Comparison of ENCODE assay signal across 28 cellular contexts in the genomic region with DNA sequence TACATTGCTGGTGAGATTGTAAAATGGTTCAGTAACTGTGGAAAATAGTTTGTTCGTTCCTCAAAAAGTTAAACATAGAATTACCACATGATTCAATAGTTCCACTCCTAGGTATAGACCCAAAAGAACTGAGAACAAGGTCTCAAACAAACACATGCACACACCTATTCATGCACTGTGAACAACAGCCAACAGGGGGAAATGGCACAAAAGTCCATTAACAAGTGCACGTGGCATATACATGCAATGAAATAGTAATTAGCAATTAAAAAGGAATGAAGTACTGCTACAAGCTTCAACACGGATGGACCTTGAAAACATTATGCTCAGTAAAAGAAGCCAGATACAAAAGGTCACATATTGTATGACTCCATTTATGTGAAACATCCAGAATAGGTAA. TPM values are rescaled to one million over a fixed set of nuclear protein-coding genes. Genes with fewer than 3 reads are reported as not detected.
"Had no signal": no experiment of that assay in that cellular context is flagged by ENCODE, and none has a peak within 500 bp of the region (broad histone marks: within the 10 kb centered on the region; RNA-seq: fewer than 3 reads in every experiment).

No MANE protein-coding gene starts in this region.

- H3K27me3 ChIP-seq: colonic mucosa, right atrium auricular region had no signal

- H3K4me2 ChIP-seq: smooth muscle cell had no signal

- H3K36me3 ChIP-seq: colonic mucosa, heart left ventricle, right atrium auricular region, suprapubic skin, tibial artery had no signal

- H3K9me3 ChIP-seq: colonic mucosa, suprapubic skin, tibial artery had no signal

- H3K27me3 Mint-ChIP-seq: activated CD4-positive, alpha-beta T cell treated with anti-CD3 and anti-CD28 coated beads for 36 hours; activated naive CD8-positive, alpha-beta T cell; naive thymus-derived CD8-positive, alpha-beta T cell had no signal

- H3K4me1 ChIP-seq: colonic mucosa, heart left ventricle, right atrium auricular region, tibial artery had no signal

- H3K36me3 Mint-ChIP-seq: immature natural killer cell had no signal

- DNase-seq: activated CD4-positive, alpha-beta T cell treated with anti-CD3 and anti-CD28 coated beads for 36 hours; activated CD4-positive, CD25-positive, alpha-beta regulatory T cell; activated CD8-positive, alpha-beta memory T cell treated with anti-CD3 and anti-CD28 coated beads, Interleukin-2, amount 10 ng/mL, durations not matched to agents 7 days and 5 days; activated CD8-positive, alpha-beta T cell treated with anti-CD3 and anti-CD28 coated beads, Interleukin-2, amount 10 ng/mL, durations not matched to agents 7 days and 5 days; activated naive CD4-positive, alpha-beta T cell; activated T-cell treated with anti-CD3 and anti-CD28 coated beads, Interleukin-2, amount 50 U/mL, for 48 hours; anterior cingulate cortex; cerebellar nuclear complex; colonic mucosa; effector CD8-positive, alpha-beta T cell; erythroblast; heart left ventricle; hypothalamus; immature natural killer cell; mesenchymal stem cell; naive thymus-derived CD8-positive, alpha-beta T cell; nucleus accumbens; stimulated activated CD4-positive, alpha-beta T cell treated with anti-CD3 and anti-CD28 coated beads, Interleukin-15, amount 100 ng/mL, for 24 hours; stimulated activated CD4-positive, alpha-beta T cell treated with anti-CD3 and anti-CD28 coated beads, Interleukin-2, amount 100 ng/mL, for 24 hours; stimulated activated naive CD4-positive, alpha-beta T cell; T-helper 2 cell; tibial artery had no signal

- ATAC-seq: activated CD4-positive, alpha-beta T cell treated with anti-CD3 and anti-CD28 coated beads for 36 hours; activated CD8-positive, alpha-beta memory T cell treated with anti-CD3 and anti-CD28 coated beads, Interleukin-2, amount 10 ng/mL, durations not matched to agents 7 days and 5 days; activated CD8-positive, alpha-beta T cell treated with anti-CD3 and anti-CD28 coated beads, Interleukin-2, amount 10 ng/mL, durations not matched to agents 7 days and 5 days; heart left ventricle; naive thymus-derived CD8-positive, alpha-beta T cell had no signal

- H3K27ac Mint-ChIP-seq: activated CD4-positive, alpha-beta T cell treated with anti-CD3 and anti-CD28 coated beads for 36 hours; activated CD8-positive, alpha-beta memory T cell treated with anti-CD3 and anti-CD28 coated beads, Interleukin-2, amount 10 ng/mL, durations not matched to agents 7 days and 5 days; activated CD8-positive, alpha-beta T cell treated with anti-CD3 and anti-CD28 coated beads, Interleukin-2, amount 10 ng/mL, durations not matched to agents 7 days and 5 days; activated naive CD8-positive, alpha-beta T cell; immature natural killer cell had no signal

- H3K4me3 Mint-ChIP-seq: activated CD4-positive, alpha-beta T cell treated with anti-CD3 and anti-CD28 coated beads for 36 hours; activated CD8-positive, alpha-beta memory T cell treated with anti-CD3 and anti-CD28 coated beads, Interleukin-2, amount 10 ng/mL, durations not matched to agents 7 days and 5 days; activated CD8-positive, alpha-beta T cell treated with anti-CD3 and anti-CD28 coated beads, Interleukin-2, amount 10 ng/mL, durations not matched to agents 7 days and 5 days; activated naive CD8-positive, alpha-beta T cell; immature natural killer cell; naive thymus-derived CD8-positive, alpha-beta T cell; neural crest cell had no signal

- H3K27ac ChIP-seq: colonic mucosa, heart left ventricle, right atrium auricular region, suprapubic skin, tibial artery had no signal

- H3K4me1 Mint-ChIP-seq: activated CD4-positive, alpha-beta T cell treated with anti-CD3 and anti-CD28 coated beads for 36 hours; activated CD8-positive, alpha-beta memory T cell treated with anti-CD3 and anti-CD28 coated beads, Interleukin-2, amount 10 ng/mL, durations not matched to agents 7 days and 5 days; immature natural killer cell had no signal

- H3K4me3 ChIP-seq: colonic mucosa, heart left ventricle, right atrium auricular region, smooth muscle cell, suprapubic skin, tibial artery had no signal

RNA-seq across cellular contexts. Expression of a gene that starts 23.8 kb away (rescaled TPM):
- total RNA-seq: dermis microvascular lymphatic vessel endothelial cell had no signal
- polyA plus RNA-seq: immature natural killer cell had no signal
